15 cellular contexts compared by ENCODE assay signal in genomic region chr3:159238646-159239045, GRCh38.
DNase-seq lines count a peak whose midpoint lies in the region; ATAC-seq and TF ChIP-seq lines count a peak whose summit lies in the region.
"Had no signal": no experiment of that assay in that cellular context is flagged by ENCODE, and none has a peak within 500 bp of the region (broad histone marks: within the 10 kb centered on the region; RNA-seq: fewer than 3 reads in every experiment).

No MANE protein-coding gene starts in this region.

- TF ChIP-seq POLR2A in gastrocnemius medialis (IDR thresholded peaks at IDR 0.05) = no peak

- ATAC-seq in gastrocnemius medialis = no peak

- intact Hi-C loops in gastrocnemius medialis (cut with DNase I; ENCODE audit: low total_unique reads) = no loop called here

- peak; percentile 58 for DNase-seq in NCI-H510A treated with DMSO at 0.1 percent for 48 hours (lab: John Stamatoyannopoulos, UW)
- DNase-seq in NCI-H510A (lab: John Stamatoyannopoulos, UW) = no peak
- DNase-seq in SK-N-DZ (ENCODE audit: low spot score) = peak; percentile 33
- DNase-seq in fibroblast of mammary gland (ENCODE audit: low read depth) = peak; percentile 49
- no peak for DNase-seq in dedifferentiated amniotic fluid mesenchymal stem cell (ENCODE audit: extremely low spot score)
- no peak for DNase-seq in superior temporal gyrus (ENCODE audit: extremely low spot score)
- no peak for DNase-seq in stimulated activated CD4-positive, alpha-beta T cell treated with anti-CD3 and anti-CD28 coated beads, Interleukin-15, amount 100 ng/mL, for 24 hours
- no peak for DNase-seq in gastrocnemius medialis
- DNase-seq: 8988T; CD8-positive, alpha-beta memory T cell; DMS79 treated with DMSO at 0.1 percent for 48 hours; KG1; NCI-H1092 treated with DMSO at 0.1 percent for 48 hours; NCI-H2081 treated with DMSO at 0.1 percent for 48 hours had no signal

- H3K4me1 ChIP-seq in gastrocnemius medialis = no peaks in the 10 kb centered on the region

- no peaks in the 10 kb centered on the region for H3K9me3 ChIP-seq in gastrocnemius medialis
- H3K9me3 ChIP-seq: BLaER1 treated with 17β-estradiol and CSF1 and Interleukin-3, amounts not matched to agents 10 nM and 100 nM had no signal

- H3K27me3 ChIP-seq in gastrocnemius medialis = no peaks in the 10 kb centered on the region
- H3K27me3 ChIP-seq: BLaER1 treated with 17β-estradiol and CSF1 and Interleukin-3, amounts not matched to agents 10 nM and 100 nM had no signal

- TF ChIP-seq CTCF in fibroblast of mammary gland (conservative IDR thresholded peaks at IDR 0.05; ENCODE audit: control insufficient read depth, insufficient read depth, low read depth, low read length) = no peak
- no peak for TF ChIP-seq CTCF in gastrocnemius medialis (IDR thresholded peaks at IDR 0.05 in 4 of 5, conservative IDR thresholded peaks at IDR 0.05 in 1 of 5)

- no peak overlapping the region for H3K27ac ChIP-seq in gastrocnemius medialis
- H3K27ac ChIP-seq: BLaER1 treated with 17β-estradiol and CSF1 and Interleukin-3, amounts not matched to agents 10 nM and 100 nM had no signal

- H3K36me3 ChIP-seq in gastrocnemius medialis = no peaks in the 10 kb centered on the region
- H3K36me3 ChIP-seq: BLaER1 treated with 17β-estradiol and CSF1 and Interleukin-3, amounts not matched to agents 10 nM and 100 nM had no signal

- in situ Hi-C loops in gastrocnemius medialis (cut with MboI; ENCODE audit: low sequenced_read_pairs in 4 of 4) = no loop called here

- H3K4me3 ChIP-seq in fibroblast of mammary gland (ENCODE audit: control insufficient read depth, low read depth, low read length) = no peak overlapping the region
- no peak overlapping the region for H3K4me3 ChIP-seq in gastrocnemius medialis
- H3K4me3 ChIP-seq: BLaER1 treated with 17β-estradiol and CSF1 and Interleukin-3, amounts not matched to agents 10 nM and 100 nM had no signal

Comparison
In these comparisons a context has a peak if more than half of its experiments do, and no peak if none do; other contexts are left out.
1. DNase-seq: peak in NCI-H510A treated with DMSO at 0.1 percent for 48 hours (single experiment), SK-N-DZ (single experiment) and fibroblast of mammary gland (single experiment); none in NCI-H510A (single experiment), dedifferentiated amniotic fluid mesenchymal stem cell (single experiment), superior temporal gyrus (single experiment), stimulated activated CD4-positive, alpha-beta T cell treated with anti-CD3 and anti-CD28 coated beads, Interleukin-15, amount 100 ng/mL, for 24 hours (single experiment) and gastrocnemius medialis (0 of 2).